Comparison of ENCODE assay signal across 31 cellular contexts in genomic region chr6:105989178-105989577, GRCh38.
"Had no signal": no experiment of that assay in that cellular context is flagged by ENCODE, and none has a peak within 500 bp of the region (broad histone marks: within the 10 kb centered on the region; RNA-seq: fewer than 3 reads in every experiment).

No MANE protein-coding gene starts in this region.

- H3K4me3 ChIP-seq: MG63 had no signal

- H3K27me3 ChIP-seq: MG63 had no signal

- H3K27ac ChIP-seq: KMS-11 had no signal

- H3K9me3 ChIP-seq: MG63 had no signal

- DNase-seq: Karpas-422, Kasumi-1, MG63, MM.1S, MV-4-11, NCI-H1048, NCI-H1092, NCI-H1092 treated with DMSO at 0.1 percent for 48 hours, NCI-H1105, NCI-H1105 treated with DMSO at 0.1 percent for 48 hours, NCI-H1417, NCI-H1417 treated with DMSO at 0.1 percent for 48 hours, NCI-H1436, NCI-H1436 treated with DMSO at 0.1 percent for 48 hours, NCI-H146, NCI-H187, NCI-H187 treated with DMSO at 0.1 percent for 48 hours, NCI-H1930, NCI-H2029, NCI-H2029 treated with DMSO at 0.1 percent for 48 hours, NCI-H2081, NCI-H2081 treated with DMSO at 0.1 percent for 48 hours, NCI-H2107, NCI-H2171, NCI-H2227 treated with DMSO at 0.1 percent for 48 hours, NCI-H226, NCI-H345, NCI-H446 treated with DMSO at 0.1 percent for 48 hours, NCI-H510A, NCI-H510A treated with DMSO at 0.1 percent for 48 hours had no signal

- H3K9ac ChIP-seq: KMS-11 had no signal

- H3K36me3 ChIP-seq: MG63 had no signal

- H3K4me2 ChIP-seq: KMS-11 had no signal
